ENCODE assay signal across 2 cellular contexts in the genomic region with DNA sequence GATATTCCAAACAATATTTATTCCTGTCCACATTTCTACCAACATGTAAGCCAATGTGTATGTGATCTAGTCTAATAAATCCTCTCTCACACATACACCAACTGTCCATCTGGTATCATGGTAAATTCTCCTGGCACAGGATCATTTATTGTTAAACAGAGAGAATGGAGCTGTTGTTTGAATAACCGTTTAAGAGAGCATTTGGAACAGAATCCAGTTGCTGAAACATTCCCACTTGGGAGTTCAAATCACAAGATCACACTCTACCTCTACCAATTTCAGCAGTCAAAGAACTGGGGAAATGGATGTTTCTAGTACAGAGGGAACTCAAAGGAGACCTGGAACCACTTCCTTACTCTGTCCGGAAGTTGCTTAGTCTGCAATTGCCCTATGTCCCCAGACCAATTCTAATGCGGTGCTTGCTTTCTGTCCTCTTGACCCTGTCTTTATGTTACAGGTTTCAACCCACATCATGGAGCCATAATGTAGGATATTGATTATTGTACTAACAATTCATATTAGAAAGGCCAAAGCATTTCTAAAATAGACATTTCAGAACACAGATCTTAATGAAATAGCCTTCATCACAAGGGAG.
TF ChIP-seq lines count a peak whose summit lies in the region.

No MANE protein-coding gene starts in this region.

TF ChIP-seq in IMR-90, 13 proteins besides CTCF, POLR2A, EP300 and RAD21:
- TF ChIP-seq MAZ (IDR thresholded peaks at IDR 0.05; ENCODE audit: borderline replicate concordance, low read depth, low read length) = no peak
- TF ChIP-seq CEBPB (IDR thresholded peaks at IDR 0.05; ENCODE audit: low read depth, low read length) = no peak
- TF ChIP-seq RCOR1 (IDR thresholded peaks at IDR 0.05; ENCODE audit: insufficient replicate concordance, low read length) = no peak
- TF ChIP-seq, protein P1, sequence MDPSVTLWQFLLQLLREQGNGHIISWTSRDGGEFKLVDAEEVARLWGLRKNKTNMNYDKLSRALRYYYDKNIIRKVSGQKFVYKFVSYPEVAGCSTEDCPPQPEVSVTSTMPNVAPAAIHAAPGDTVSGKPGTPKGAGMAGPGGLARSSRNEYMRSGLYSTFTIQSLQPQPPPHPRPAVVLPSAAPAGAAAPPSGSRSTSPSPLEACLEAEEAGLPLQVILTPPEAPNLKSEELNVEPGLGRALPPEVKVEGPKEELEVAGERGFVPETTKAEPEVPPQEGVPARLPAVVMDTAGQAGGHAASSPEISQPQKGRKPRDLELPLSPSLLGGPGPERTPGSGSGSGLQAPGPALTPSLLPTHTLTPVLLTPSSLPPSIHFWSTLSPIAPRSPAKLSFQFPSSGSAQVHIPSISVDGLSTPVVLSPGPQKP (IDR thresholded peaks at IDR 0.05; ENCODE audit: borderline replicate concordance, low read depth, low read length) = no peak
- no peak for TF ChIP-seq MXI1 (IDR thresholded peaks at IDR 0.05; ENCODE audit: borderline replicate concordance, low read depth, low read length)

TF ChIP-seq in endothelial cell of umbilical vein, 7 proteins besides CTCF, POLR2A, EP300 and RAD21:
- TF ChIP-seq JUN (IDR thresholded peaks at IDR 0.05; ENCODE audit: borderline replicate concordance, insufficient read depth, insufficient read length, low read depth) (no peak), EZH2 (IDR thresholded peaks at IDR 0.05; ENCODE audit: borderline replicate concordance, low read depth, low read length, severe bottlenecking) (no peak), POLR2AphosphoS5 (IDR thresholded peaks at IDR 0.05; ENCODE audit: insufficient read depth, low read depth, low read length) (no peak), GATA2 (IDR thresholded peaks at IDR 0.05; ENCODE audit: insufficient read depth, insufficient read length, low read depth, low read length) (no peak), MYC (IDR thresholded peaks at IDR 0.05; ENCODE audit: low read depth, low read length) (no peak), FOS (IDR thresholded peaks at IDR 0.05; ENCODE audit: borderline replicate concordance, insufficient read depth, low read length) (no peak)
- TF ChIP-seq, protein P2, sequence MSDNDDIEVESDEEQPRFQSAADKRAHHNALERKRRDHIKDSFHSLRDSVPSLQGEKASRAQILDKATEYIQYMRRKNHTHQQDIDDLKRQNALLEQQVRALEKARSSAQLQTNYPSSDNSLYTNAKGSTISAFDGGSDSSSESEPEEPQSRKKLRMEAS (IDR thresholded peaks at IDR 0.05; ENCODE audit: insufficient read depth, insufficient read length) = no peak
